10 cellular contexts compared by ENCODE assay signal in the genomic region with DNA sequence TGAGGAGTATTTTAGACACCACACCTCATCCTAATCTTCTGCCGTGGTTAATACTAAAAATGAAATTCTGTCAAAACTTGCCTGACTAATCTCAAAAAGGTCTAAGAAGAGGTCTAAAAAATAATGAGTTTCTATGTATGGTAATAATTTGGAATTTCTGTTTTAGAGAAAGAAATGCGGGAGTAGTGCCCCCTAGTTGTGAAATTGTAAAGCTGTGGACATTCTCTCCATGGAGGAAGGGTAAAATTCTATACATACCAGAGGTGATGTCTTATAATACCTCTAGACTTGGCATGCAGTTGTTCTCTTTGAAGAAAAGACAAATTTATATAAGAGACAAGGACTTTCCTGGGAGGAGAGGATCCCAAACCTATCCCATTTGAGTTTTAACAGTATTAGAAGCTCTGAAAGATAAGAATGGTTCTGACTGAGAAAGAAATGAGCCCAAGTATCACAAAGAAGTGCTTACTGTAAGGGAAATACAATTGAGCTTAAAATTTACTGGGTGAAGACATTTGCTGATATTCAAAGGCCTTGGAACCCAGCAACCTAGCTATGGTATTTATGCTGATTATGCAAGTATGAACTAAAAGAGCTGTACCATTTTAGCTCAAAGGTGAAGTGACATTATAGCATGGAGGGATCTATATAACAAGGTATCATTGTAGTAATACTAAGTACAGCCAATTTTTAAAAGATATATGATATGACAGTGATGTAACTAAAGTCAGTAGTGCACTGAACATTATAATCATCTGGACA. TPM values are rescaled to one million over a fixed set of nuclear protein-coding genes. Genes with fewer than 3 reads are reported as not detected.
A peak's percentile ranks its signal among the peaks of the same experiment; 100 is the strongest.
DNase-seq lines count a peak whose midpoint lies in the region; ATAC-seq and TF ChIP-seq lines count a peak whose summit lies in the region.
"Had no signal": no experiment of that assay in that cellular context is flagged by ENCODE, and none has a peak within 500 bp of the region (broad histone marks: within the 10 kb centered on the region; RNA-seq: fewer than 3 reads in every experiment).

No MANE protein-coding gene starts in this region.

- no peaks in the 10 kb centered on the region for H3K4me1 ChIP-seq in breast epithelium
- H3K4me1 ChIP-seq in RWPE2 (ENCODE audit: insufficient read depth, poor library complexity, severe bottlenecking), result peaks cover 5% of the 10 kb centered on the region
- peaks cover 0 to 10% (median 0%) of the 10 kb centered on the region in 4 donors for H3K4me1 ChIP-seq in tibial nerve

- POLR2A ChIA-PET in MCF 10A (lab: Yijun Ruan, JAX), result interaction anchor here (0.6 kb wide), 1 partner anchor 123 kb away, joined by 3 read pairs; no protein-coding TSS in a partner anchor

- H3K27me3 Mint-ChIP-seq in MCF 10A (ENCODE audit: insufficient read depth, unreplicated experiment), result peaks cover 91% of the 10 kb centered on the region

- TF ChIP-seq POLR2A in breast epithelium (IDR thresholded peaks at IDR 0.05) (no peak), tibial nerve (IDR thresholded peaks at IDR 0.05) (no peak)

- peak; percentile 35 for DNase-seq in MCF 10A (ENCODE audit: unreplicated experiment)
- no peak for DNase-seq in breast epithelium (ENCODE audit: low spot score in 2 of 2)
- no peak for DNase-seq in RWPE2 (ENCODE audit: low spot score)
- DNase-seq in foreskin fibroblast, result peak in 1 of 2 donors; percentile 35
- DNase-seq in tibial nerve (ENCODE audit: low spot score in 2 of 2), result no peak
- DNase-seq in foreskin melanocyte, result no peak
- DNase-seq: CD8-positive, alpha-beta T cell had no signal

- no peak overlapping the region for H3K27ac Mint-ChIP-seq in MCF 10A (ENCODE audit: low read depth, unreplicated experiment)
- H3K27ac Mint-ChIP-seq: activated naive CD4-positive, alpha-beta T cell treated with anti-CD3 and anti-CD28 coated beads, Interleukin-2, amount 10 ng/mL, durations not matched to agents 7 days and 5 days; CD8-positive, alpha-beta T cell had no signal

- H3K4me3 ChIP-seq in breast epithelium, result no peak overlapping the region
- no peak overlapping the region for H3K4me3 ChIP-seq in RWPE2 (ENCODE audit: severe bottlenecking)
- no peak overlapping the region for H3K4me3 ChIP-seq in foreskin fibroblast (ENCODE audit: low read depth in 1 of 2, low read length in 2 of 2)
- H3K4me3 ChIP-seq in tibial nerve, result no peak overlapping the region

- WGBS in tibial nerve, 2 donors, result 43 to 45% methylated on average over 2 of the region's 2 CpGs

- H3K27ac ChIP-seq in breast epithelium, result no peak overlapping the region
- no peak overlapping the region for H3K27ac ChIP-seq in RWPE2 (ENCODE audit: poor library complexity, severe bottlenecking)
- H3K27ac ChIP-seq in tibial nerve, result no peak overlapping the region

- no peak for TF ChIP-seq EP300 in tibial nerve (IDR thresholded peaks at IDR 0.05)

- no peaks in the 10 kb centered on the region for H3K4me1 Mint-ChIP-seq in MCF 10A (ENCODE audit: insufficient read depth, unreplicated experiment)

- H3K9me3 Mint-ChIP-seq in MCF 10A (ENCODE audit: unreplicated experiment), result no peaks in the 10 kb centered on the region
- H3K9me3 Mint-ChIP-seq: activated naive CD4-positive, alpha-beta T cell treated with anti-CD3 and anti-CD28 coated beads, Interleukin-2, amount 10 ng/mL, durations not matched to agents 7 days and 5 days had no signal

- H3K9me3 ChIP-seq in breast epithelium (no peaks in the 10 kb centered on the region), RWPE2 (ENCODE audit: severe bottlenecking) (no peaks in the 10 kb centered on the region), tibial nerve (no peaks in the 10 kb centered on the region)

- intact Hi-C loops in MCF 10A (cut with micrococcal nuclease) (loop anchor here (1.0 kb wide), 1 partner anchor 613 kb away; no protein-coding TSS in a partner anchor), breast epithelium (cut with DNase I; ENCODE audit: low total_unique reads) (no loop called here)

- CTCF ChIA-PET in MCF 10A (lab: Yijun Ruan, JAX), result interaction anchor here (0.6 to 1.1 kb wide), 10 partner anchors 20 to 1715 kb away, joined by 3 to 6 read pairs (median 3); no protein-coding TSS in a partner anchor

- H3K27me3 ChIP-seq in breast epithelium (peaks cover 0 to 32% of the 10 kb centered on the region in 2 donors), RWPE2 (ENCODE audit: insufficient read depth, poor library complexity, severe bottlenecking) (peaks cover 30% of the 10 kb centered on the region), tibial nerve (peaks cover 0 to 7% of the 10 kb centered on the region in 2 donors)

- TF ChIP-seq CTCF in MCF 10A (IDR thresholded peaks at IDR 0.05; ENCODE audit: unreplicated experiment), result peak; percentile 45
- TF ChIP-seq CTCF in breast epithelium (IDR thresholded peaks at IDR 0.05), result no peak
- peak; percentile 44 for TF ChIP-seq CTCF in RWPE2 (IDR thresholded peaks at IDR 0.05; ENCODE audit: poor library complexity, severe bottlenecking)
- TF ChIP-seq CTCF in foreskin fibroblast (IDR thresholded peaks at IDR 0.05; ENCODE audit: low read depth, low read length), result peak; percentile 43
- TF ChIP-seq CTCF in tibial nerve (IDR thresholded peaks at IDR 0.05), result peak; percentile 21 to 40 (median 38)

- no peaks in the 10 kb centered on the region for H3K36me3 Mint-ChIP-seq in MCF 10A (ENCODE audit: insufficient read depth, unreplicated experiment)
- H3K36me3 Mint-ChIP-seq: activated naive CD4-positive, alpha-beta T cell treated with anti-CD3 and anti-CD28 coated beads, Interleukin-2, amount 10 ng/mL, durations not matched to agents 7 days and 5 days; CD8-positive, alpha-beta T cell had no signal

- BruUV-seq in MCF 10A (replicated peaks; lab: Mats Ljungman, UMichigan), result no TSS peak

- ATAC-seq in RWPE2 (ENCODE audit: low read depth) (no peak), GM19351 (IDR thresholded peaks at IDR 0.05; ENCODE audit: unreplicated experiment) (no peak), HG03571 (IDR thresholded peaks at IDR 0.05; ENCODE audit: unreplicated experiment) (no peak)
- ATAC-seq: CD8-positive, alpha-beta T cell had no signal

- no peak overlapping the region for H3K4me3 Mint-ChIP-seq in MCF 10A (ENCODE audit: unreplicated experiment)
- H3K4me3 Mint-ChIP-seq: activated naive CD4-positive, alpha-beta T cell treated with anti-CD3 and anti-CD28 coated beads, Interleukin-2, amount 10 ng/mL, durations not matched to agents 7 days and 5 days; CD8-positive, alpha-beta T cell had no signal

- H3K36me3 ChIP-seq in breast epithelium, result no peaks in the 10 kb centered on the region
- H3K36me3 ChIP-seq in RWPE2 (ENCODE audit: low read depth), result no peaks in the 10 kb centered on the region
- H3K36me3 ChIP-seq in tibial nerve, result no peaks in the 10 kb centered on the region

RNA-seq across cellular contexts. Expression of a gene that starts 5.1 kb away (rescaled TPM):
- total RNA-seq in MCF 10A (2022) (not detected in 2 replicates), breast epithelium (1 to 10 TPM in 1 of 3 donors, under 1 TPM in 2; 0.66 to 1.8 (median 0.80) TPM), tibial nerve (1 to 10 TPM in 3 of 4 donors, under 1 TPM in 1; 0.60 to 2.0 (median 1.7) TPM)
- total RNA-seq: CD8-positive, alpha-beta T cell had no signal

Comparison
In these comparisons a context has a peak if more than half of its experiments do, and no peak if none do; other contexts are left out.
1. CTCF ChIP-seq: peak in MCF 10A (single experiment), RWPE2 (single experiment), foreskin fibroblast (single experiment) and tibial nerve (5 of 5); none in breast epithelium (0 of 3).